18 cellular contexts compared by ENCODE assay signal in the genomic region with DNA sequence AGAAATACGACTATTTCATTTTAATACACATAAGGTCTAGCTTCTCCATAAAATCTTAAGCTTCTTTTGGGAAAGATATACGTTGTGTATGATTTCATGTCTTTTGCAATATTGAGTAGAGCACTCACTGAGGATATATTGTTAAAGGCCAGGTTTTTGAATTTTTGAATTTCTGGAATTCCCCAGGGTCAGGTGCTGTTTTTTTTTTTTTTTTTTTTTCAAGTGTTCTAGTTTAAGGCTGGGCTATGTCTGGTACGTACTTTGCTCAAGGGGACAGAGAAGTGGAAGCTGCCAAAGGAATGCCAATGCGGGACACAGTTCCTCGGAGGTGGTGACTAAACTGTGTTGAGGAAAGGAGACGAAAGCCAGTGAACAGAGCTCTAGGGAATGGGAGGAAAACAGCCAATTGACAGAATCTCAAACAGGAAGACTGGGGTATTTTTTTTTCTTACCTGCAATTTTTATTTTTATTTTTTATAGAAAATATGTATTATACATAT.
"Had no signal": no experiment of that assay in that cellular context is flagged by ENCODE, and none has a peak within 500 bp of the region (broad histone marks: within the 10 kb centered on the region; RNA-seq: fewer than 3 reads in every experiment).

No MANE protein-coding gene starts in this region.

- H3K27ac ChIP-seq: dorsolateral prefrontal cortex, esophagus squamous epithelium, parathyroid adenoma, skin epidermis had no signal

- H3K36me3 Mint-ChIP-seq: activated naive CD8-positive, alpha-beta T cell had no signal

- DNase-seq: activated CD4-positive, alpha-beta T cell treated with anti-CD3 and anti-CD28 coated beads, Interleukin-2, amount 50 U/mL, for 4 hours; activated CD8-positive, alpha-beta memory T cell treated with anti-CD3 and anti-CD28 coated beads, Interleukin-2, amount 10 ng/mL, durations not matched to agents 7 days and 5 days; activated effector memory CD4-positive, alpha-beta T cell treated with anti-CD3 and anti-CD28 coated beads, Interleukin-2, amount 50 U/mL, for 16 hours; activated T-cell treated with anti-CD3 and anti-CD28 coated beads, Interleukin-2, amount 50 U/mL, for 24 hours; amygdala; dorsolateral prefrontal cortex; esophagus squamous epithelium; foreskin fibroblast; head of caudate nucleus; mesendoderm; stimulated activated CD4-positive, alpha-beta T cell treated with anti-CD3 and anti-CD28 coated beads, Interleukin-4, amount 100 ng/mL, for 4 hours; T-helper 2 cell had no signal

- H3K9ac ChIP-seq: parathyroid adenoma had no signal

- H3K27ac Mint-ChIP-seq: activated CD8-positive, alpha-beta memory T cell treated with anti-CD3 and anti-CD28 coated beads, Interleukin-2, amount 10 ng/mL, durations not matched to agents 7 days and 5 days; activated naive CD8-positive, alpha-beta T cell; activated T-cell treated with anti-CD3 and anti-CD28 coated beads, Interleukin-2, amount 50 U/mL, for 24 hours had no signal

- H3K4me3 ChIP-seq: dorsolateral prefrontal cortex, esophagus squamous epithelium, skin epidermis had no signal

- H3K27me3 Mint-ChIP-seq: activated CD8-positive, alpha-beta memory T cell treated with anti-CD3 and anti-CD28 coated beads, Interleukin-2, amount 10 ng/mL, durations not matched to agents 7 days and 5 days; activated naive CD8-positive, alpha-beta T cell; activated T-cell treated with anti-CD3 and anti-CD28 coated beads, Interleukin-2, amount 50 U/mL, for 24 hours had no signal

- H3K79me2 ChIP-seq: parathyroid adenoma had no signal

- H3K9me3 ChIP-seq: esophagus squamous epithelium had no signal

- ATAC-seq: activated CD4-positive, CD25-positive, alpha-beta regulatory T cell treated with anti-CD3 and anti-CD28 coated beads, Interleukin-2, amount 50 U/mL, for 24 hours; activated CD8-positive, alpha-beta memory T cell treated with anti-CD3 and anti-CD28 coated beads, Interleukin-2, amount 10 ng/mL, durations not matched to agents 7 days and 5 days; left lobe of liver had no signal

- H3K4me1 Mint-ChIP-seq: activated CD8-positive, alpha-beta memory T cell treated with anti-CD3 and anti-CD28 coated beads, Interleukin-2, amount 10 ng/mL, durations not matched to agents 7 days and 5 days had no signal

- H2AFZ ChIP-seq: parathyroid adenoma had no signal

- H3K36me3 ChIP-seq: esophagus squamous epithelium had no signal

- H3K4me3 Mint-ChIP-seq: activated CD8-positive, alpha-beta memory T cell treated with anti-CD3 and anti-CD28 coated beads, Interleukin-2, amount 10 ng/mL, durations not matched to agents 7 days and 5 days; activated naive CD8-positive, alpha-beta T cell; activated T-cell treated with anti-CD3 and anti-CD28 coated beads, Interleukin-2, amount 50 U/mL, for 24 hours; neural crest cell had no signal

- H3K4me1 ChIP-seq: esophagus squamous epithelium, parathyroid adenoma had no signal

- H3K27me3 ChIP-seq: dorsolateral prefrontal cortex, esophagus squamous epithelium had no signal

- H3K9me3 Mint-ChIP-seq: activated T-cell treated with anti-CD3 and anti-CD28 coated beads, Interleukin-2, amount 50 U/mL, for 24 hours; neural crest cell had no signal
